17 cellular contexts compared by ENCODE assay signal in genomic region chr2:11540996-11541692, GRCh38. TPM values are rescaled to one million over a fixed set of nuclear protein-coding genes. Genes with fewer than 3 reads are reported as not detected.
DNase-seq lines count a peak whose midpoint lies in the region; ATAC-seq and TF ChIP-seq lines count a peak whose summit lies in the region.
"Had no signal": no experiment of that assay in that cellular context is flagged by ENCODE, and none has a peak within 500 bp of the region (broad histone marks: within the 10 kb centered on the region; RNA-seq: fewer than 3 reads in every experiment).

No MANE protein-coding gene starts in this region.

- H3K4me1 Mint-ChIP-seq in H9 (peaks cover 41 to 48% of the 10 kb centered on the region in 2 experiments), WTC11 (peaks cover 64% of the 10 kb centered on the region), progenitor cell of endocrine pancreas (ENCODE audit: low read depth) (peaks cover 33% of the 10 kb centered on the region), natural killer cell (no peaks in the 10 kb centered on the region)
- H3K4me1 Mint-ChIP-seq in activated CD4-positive, alpha-beta T cell treated with anti-CD3 and anti-CD28 coated beads for 36 hours, result no peaks in the 10 kb centered on the region
- H3K4me1 Mint-ChIP-seq: activated naive CD4-positive, alpha-beta T cell treated with anti-CD3 and anti-CD28 coated beads, Interleukin-2, amount 10 ng/mL, durations not matched to agents 7 days and 5 days; central memory CD8-positive, alpha-beta T cell; naive B cell had no signal

- peak overlapping the region in 2 of 3 experiments; percentile 7 to 16; a peak in 2 of 7 replicates for H3K27ac Mint-ChIP-seq in H9
- peak overlapping the region; percentile 88 for H3K27ac Mint-ChIP-seq in WTC11
- peak overlapping the region; percentile 7 for H3K27ac Mint-ChIP-seq in progenitor cell of endocrine pancreas
- H3K27ac Mint-ChIP-seq in activated CD4-positive, alpha-beta T cell treated with anti-CD3 and anti-CD28 coated beads for 36 hours, result no peak overlapping the region
- H3K27ac Mint-ChIP-seq in natural killer cell, result no peak overlapping the region
- H3K27ac Mint-ChIP-seq: activated naive CD4-positive, alpha-beta T cell treated with anti-CD3 and anti-CD28 coated beads, Interleukin-2, amount 10 ng/mL, durations not matched to agents 7 days and 5 days; activated T-cell treated with anti-CD3 and anti-CD28 coated beads, Interleukin-2, amount 50 U/mL, for 24 hours had no signal

- no peak overlapping the region for H4K8ac ChIP-seq in H9 (replicated peaks; ENCODE audit: insufficient read length, low read depth, low read length)

- H3K9me3 Mint-ChIP-seq in H9, result no peaks in the 10 kb centered on the region
- H3K9me3 Mint-ChIP-seq in WTC11, result no peaks in the 10 kb centered on the region
- H3K9me3 Mint-ChIP-seq in progenitor cell of endocrine pancreas (ENCODE audit: low read depth), result no peaks in the 10 kb centered on the region
- no peaks in the 10 kb centered on the region for H3K9me3 Mint-ChIP-seq in activated CD4-positive, alpha-beta T cell treated with anti-CD3 and anti-CD28 coated beads for 36 hours (ENCODE audit: low read depth)
- H3K9me3 Mint-ChIP-seq in natural killer cell, result no peaks in the 10 kb centered on the region
- H3K9me3 Mint-ChIP-seq: activated naive CD4-positive, alpha-beta T cell treated with anti-CD3 and anti-CD28 coated beads, Interleukin-2, amount 10 ng/mL, durations not matched to agents 7 days and 5 days; activated T-cell treated with anti-CD3 and anti-CD28 coated beads, Interleukin-2, amount 50 U/mL, for 24 hours; central memory CD8-positive, alpha-beta T cell; naive B cell had no signal

- no peak overlapping the region for H2BK120ac ChIP-seq in H9 (ENCODE audit: low read depth, low read length, poor library complexity, severe bottlenecking)

- H3K4me1 ChIP-seq in H9 (ENCODE audit: insufficient read depth, low read length), result peaks cover 37% of the 10 kb centered on the region
- H3K4me1 ChIP-seq: Caco-2 had no signal

- no peak overlapping the region for H4K91ac ChIP-seq in H9 (ENCODE audit: insufficient read length, low read depth, low read length)

- H3K36me3 Mint-ChIP-seq in H9 (ENCODE audit: insufficient read depth in 1 of 3, low read depth in 3 of 3) (no peaks in the 10 kb centered on the region; a peak in 1 of 7 replicates), WTC11 (no peaks in the 10 kb centered on the region), progenitor cell of endocrine pancreas (ENCODE audit: insufficient read depth) (no peaks in the 10 kb centered on the region), natural killer cell (no peaks in the 10 kb centered on the region)
- no peaks in the 10 kb centered on the region for H3K36me3 Mint-ChIP-seq in activated CD4-positive, alpha-beta T cell treated with anti-CD3 and anti-CD28 coated beads for 36 hours (ENCODE audit: low read depth)
- H3K36me3 Mint-ChIP-seq: activated naive CD4-positive, alpha-beta T cell treated with anti-CD3 and anti-CD28 coated beads, Interleukin-2, amount 10 ng/mL, durations not matched to agents 7 days and 5 days; naive B cell had no signal

- H2BK12ac ChIP-seq in H9 (ENCODE audit: insufficient read length, low read depth, low read length), result no peak overlapping the region

- peak overlapping the region; percentile 25 for H3K18ac ChIP-seq in H9 (ENCODE audit: insufficient read length, low read depth, low read length)

- intact Hi-C loops in activated CD4-positive, alpha-beta T cell treated with anti-CD3 and anti-CD28 coated beads for 36 hours (cut with DNase I, micrococcal nuclease), result no loop called here
- intact Hi-C loops in natural killer cell (cut with micrococcal nuclease), result no loop called here

- H3K27me3 ChIP-seq in H9 (ENCODE audit: insufficient read depth, low read length), result no peaks in the 10 kb centered on the region
- H3K27me3 ChIP-seq: thyroid gland had no signal

- DNase-seq in H9 (no peak), WTC11 (ENCODE audit: low spot score) (no peak), progenitor cell of endocrine pancreas (ENCODE audit: low spot score, unreplicated experiment) (no peak), GDM1 (lab: John Stamatoyannopoulos, UW) (no peak), natural killer cell (no peak)
- no peak for DNase-seq in activated CD4-positive, alpha-beta T cell treated with anti-CD3 and anti-CD28 coated beads for 36 hours
- DNase-seq: activated naive CD4-positive, alpha-beta T cell treated with anti-CD3 and anti-CD28 coated beads, Interleukin-2, amount 10 ng/mL, durations not matched to agents 7 days and 5 days; activated T-cell treated with anti-CD3 and anti-CD28 coated beads, Interleukin-2, amount 50 U/mL, for 24 hours; Caco-2; erythroblast; IMR-90; mesenchymal stem cell; naive B cell had no signal

- peak overlapping the region in 1 of 2 experiments; percentile 23; a peak in 2 of 5 replicates for H3K4me3 Mint-ChIP-seq in H9
- peak overlapping the region; percentile 26; the same call in 1 of the 2 replicates for H3K4me3 Mint-ChIP-seq in WTC11
- no peak overlapping the region for H3K4me3 Mint-ChIP-seq in progenitor cell of endocrine pancreas (ENCODE audit: low read depth)
- no peak overlapping the region for H3K4me3 Mint-ChIP-seq in activated CD4-positive, alpha-beta T cell treated with anti-CD3 and anti-CD28 coated beads for 36 hours
- H3K4me3 Mint-ChIP-seq in natural killer cell, result no peak overlapping the region
- H3K4me3 Mint-ChIP-seq: activated naive CD4-positive, alpha-beta T cell treated with anti-CD3 and anti-CD28 coated beads, Interleukin-2, amount 10 ng/mL, durations not matched to agents 7 days and 5 days; activated T-cell treated with anti-CD3 and anti-CD28 coated beads, Interleukin-2, amount 50 U/mL, for 24 hours; central memory CD8-positive, alpha-beta T cell; naive B cell had no signal

- TF ChIP-seq CTCF in C4-2B (conservative IDR thresholded peaks at IDR 0.05) (no peak), H9 (conservative IDR thresholded peaks at IDR 0.05) (no peak), WTC11 (IDR thresholded peaks at IDR 0.05) (no peak), progenitor cell of endocrine pancreas (IDR thresholded peaks at IDR 0.05; ENCODE audit: unreplicated experiment) (no peak), natural killer cell (IDR thresholded peaks at IDR 0.05) (no peak)

- no CpG with 5 or more reads among the region's 11 CpGs for WGBS in H9 (ENCODE audit: extremely low coverage, insufficient read length, low lambda C conversion rate)

- no peak overlapping the region for H4K5ac ChIP-seq in H9 (ENCODE audit: insufficient read length, low read depth, low read length)

- H3K27ac ChIP-seq in C4-2B (peak overlapping the region; percentile 93), H9 (ENCODE audit: insufficient read length, low read depth, low read length) (no peak overlapping the region)
- H3K27ac ChIP-seq: thyroid gland had no signal

- H2AK5ac ChIP-seq in H9 (ENCODE audit: insufficient read length, low read length), result no peak overlapping the region

- no peak overlapping the region for H3K23ac ChIP-seq in H9 (ENCODE audit: insufficient read length, low read depth, low read length)

- H2BK5ac ChIP-seq in H9 (ENCODE audit: insufficient read length, low read length), result no peak overlapping the region

- peaks cover 2% of the 10 kb centered on the region for H4K20me1 ChIP-seq in H9 (ENCODE audit: control insufficient read depth, insufficient read depth, insufficient read length)

- POLR2A ChIA-PET in WTC11 (lab: Charles Lee), result no interaction called here
- POLR2A ChIA-PET in activated CD4-positive, alpha-beta T cell treated with anti-CD3 and anti-CD28 coated beads for 36 hours (lab: Charles Lee), result no interaction called here

- CTCF ChIA-PET in WTC11 (lab: Charles Lee), result interaction anchor here (1.9 kb wide), 1 partner anchor 43 kb away, joined by 7 read pairs; no protein-coding TSS in a partner anchor
- CTCF ChIA-PET in activated CD4-positive, alpha-beta T cell treated with anti-CD3 and anti-CD28 coated beads for 36 hours (lab: Charles Lee), result no interaction called here

- H3K14ac ChIP-seq in H9 (ENCODE audit: insufficient read depth, low read length), result no peak overlapping the region; the same call in 1 of the 2 replicates

- no peak overlapping the region for H2BK15ac ChIP-seq in H9 (ENCODE audit: low read depth, low read length)

- H3K56ac ChIP-seq in H9 (ENCODE audit: insufficient read length, low read depth, low read length), result no peak overlapping the region

- peaks cover 3% of the 10 kb centered on the region for H3K27me3 Mint-ChIP-seq in H9 (ENCODE audit: low read depth)
- H3K27me3 Mint-ChIP-seq in WTC11 (ENCODE audit: low read depth), result no peaks in the 10 kb centered on the region
- no peaks in the 10 kb centered on the region for H3K27me3 Mint-ChIP-seq in progenitor cell of endocrine pancreas
- peaks cover 17% of the 10 kb centered on the region for H3K27me3 Mint-ChIP-seq in activated CD4-positive, alpha-beta T cell treated with anti-CD3 and anti-CD28 coated beads for 36 hours
- peaks cover 14 to 34% of the 10 kb centered on the region in 2 donors for H3K27me3 Mint-ChIP-seq in natural killer cell (ENCODE audit: low read depth in 2 of 2)

- no peak for ATAC-seq in WTC11
- no peak for ATAC-seq in activated CD4-positive, alpha-beta T cell treated with anti-CD3 and anti-CD28 coated beads for 36 hours
- no peak for ATAC-seq in natural killer cell
- ATAC-seq: activated CD4-positive, CD25-positive, alpha-beta regulatory T cell treated with anti-CD3 and anti-CD28 coated beads, Interleukin-2, amount 50 U/mL, for 24 hours had no signal

- no peaks in the 10 kb centered on the region for H3K79me1 ChIP-seq in H9 (ENCODE audit: insufficient read depth, low read depth, low read length, poor library complexity, severe bottlenecking)

- H3T11ph ChIP-seq in H9 (ENCODE audit: low read length), result no peak overlapping the region

- peaks cover 4% of the 10 kb centered on the region; the same call in 1 of the 2 replicates for H3K79me2 ChIP-seq in H9 (ENCODE audit: insufficient read depth, low read length)

- H3K4me2 ChIP-seq in H9 (ENCODE audit: insufficient read depth, insufficient read length, low read length), result no peak overlapping the region

- no peaks in the 10 kb centered on the region for H3K9me3 ChIP-seq in H9 (ENCODE audit: control insufficient read depth, low read depth, low read length)
- H3K9me3 ChIP-seq: Caco-2, thyroid gland had no signal

- H3K9ac ChIP-seq in H9 (ENCODE audit: extremely low read depth, insufficient read length, low read length), result no peak overlapping the region

- H2AFZ ChIP-seq in H9 (ENCODE audit: low read length), result no peak overlapping the region

- H2BK20ac ChIP-seq in H9 (ENCODE audit: low read depth, low read length, poor library complexity, severe bottlenecking), result no peak overlapping the region

- H3K23me2 ChIP-seq in H9 (ENCODE audit: insufficient read length, low read depth, low read length, poor library complexity, severe bottlenecking), result no peaks in the 10 kb centered on the region

- H3K4ac ChIP-seq in H9 (ENCODE audit: low read depth, low read length), result no peak overlapping the region

TF ChIP-seq in WTC11, 78 proteins besides CTCF, POLR2A, EP300 and RAD21 (continues in another document):
- TF ChIP-seq GABPB1 (CRISPR knock-in tag; IDR thresholded peaks at IDR 0.05), result no peak

RNA-seq across cellular contexts. Expression of gene GREB1, which starts 7.3 kb away (rescaled TPM):
- total RNA-seq in H9 (2021), result 15.3 and 16.5 TPM in 2 replicates
- 31.9 to 35.7 TPM (median 34.4 TPM) in 3 replicates for total RNA-seq in WTC11 (2021)
- total RNA-seq in progenitor cell of endocrine pancreas, result 78.8 and 82.5 TPM in 2 replicates
- under 1 TPM; 0.57 to 0.65 TPM for total RNA-seq in activated CD4-positive, alpha-beta T cell treated with anti-CD3 and anti-CD28 coated beads for 36 hours
- 1 to 10 TPM in 2 of 3 donors, under 1 TPM in 1; 0.85 to 2.5 (median 2.4) TPM for total RNA-seq in natural killer cell
- total RNA-seq: IMR-90 had no signal

Comparison
In these comparisons a context has a peak if more than half of its experiments do, and no peak if none do; other contexts are left out.
1. H3K27ac Mint-ChIP-seq: peak in H9 (2 of 3), WTC11 (single experiment) and progenitor cell of endocrine pancreas (single experiment); none in activated CD4-positive, alpha-beta T cell treated with anti-CD3 and anti-CD28 coated beads for 36 hours (single experiment) and natural killer cell (0 of 2).